Comparison of ENCODE assay signal across 9 cellular contexts in the genomic region with DNA sequence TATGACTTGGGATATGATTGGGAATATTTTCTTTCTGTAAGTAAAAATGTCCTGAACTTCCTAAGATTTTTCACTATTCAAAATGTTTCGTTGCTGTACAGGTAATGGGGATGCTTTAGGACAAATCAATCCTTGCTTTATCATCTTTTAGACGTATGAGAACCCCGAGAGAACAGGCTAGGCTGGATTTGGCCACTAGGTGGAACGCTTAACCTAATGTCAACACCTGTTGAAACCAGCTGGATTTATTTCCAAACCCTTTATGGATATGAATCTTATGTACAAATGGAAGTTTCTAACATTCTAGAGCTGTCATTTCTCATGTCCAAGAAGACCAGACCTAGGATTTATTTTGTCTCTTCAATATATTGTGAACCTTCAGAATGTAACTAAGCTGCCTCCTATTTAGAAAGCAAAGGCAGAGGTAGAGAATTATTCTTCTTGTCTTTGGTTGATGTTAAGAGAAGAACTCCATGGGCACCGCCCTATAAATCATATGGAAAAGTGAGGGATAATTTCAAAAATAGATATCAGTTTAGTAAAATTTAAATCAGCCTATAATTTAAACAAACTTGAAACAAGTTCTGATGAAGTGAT.
DNase-seq lines count a peak whose midpoint lies in the region; ATAC-seq and TF ChIP-seq lines count a peak whose summit lies in the region.
"Had no signal": no experiment of that assay in that cellular context is flagged by ENCODE, and none has a peak within 500 bp of the region (broad histone marks: within the 10 kb centered on the region; RNA-seq: fewer than 3 reads in every experiment).

No MANE protein-coding gene starts in this region.

- TF ChIP-seq CTCF in 22Rv1 (IDR thresholded peaks at IDR 0.05) (peak; percentile 81), GM12864 (IDR thresholded peaks at IDR 0.05; ENCODE audit: low read depth, low read length, missing control alignments) (peak; percentile 74), lower leg skin (IDR thresholded peaks at IDR 0.05) (no peak)

- H3K4me3 Mint-ChIP-seq in activated CD8-positive, alpha-beta T cell treated with anti-CD3 and anti-CD28 coated beads, Interleukin-2, amount 10 ng/mL, durations not matched to agents 7 days and 5 days = no peak overlapping the region
- H3K4me3 Mint-ChIP-seq: dendritic cell treated with granulocyte-macrophage colony-stimulating factor and Interleukin-4, amounts not matched to agents 40 ng/mL and 50 ng/mL, for 4 days had no signal

- H3K27ac Mint-ChIP-seq in activated CD8-positive, alpha-beta T cell treated with anti-CD3 and anti-CD28 coated beads, Interleukin-2, amount 10 ng/mL, durations not matched to agents 7 days and 5 days = no peak overlapping the region
- H3K27ac Mint-ChIP-seq: dendritic cell treated with granulocyte-macrophage colony-stimulating factor and Interleukin-4, amounts not matched to agents 40 ng/mL and 50 ng/mL, for 4 days had no signal

- peaks cover 39% of the 10 kb centered on the region for H3K27me3 Mint-ChIP-seq in activated CD8-positive, alpha-beta T cell treated with anti-CD3 and anti-CD28 coated beads, Interleukin-2, amount 10 ng/mL, durations not matched to agents 7 days and 5 days (ENCODE audit: low read depth)

- 18 to 19% methylated on average over 5 of the region's 5 CpGs for WGBS in lower leg skin, 2 donors

- POLR2A ChIA-PET in activated CD8-positive, alpha-beta T cell treated with anti-CD3 and anti-CD28 coated beads, Interleukin-2, amount 10 ng/mL, durations not matched to agents 7 days and 5 days (lab: Charles Lee) = interaction anchor here (1.2 kb wide), 1 partner anchor 92 kb away, joined by 5 read pairs; no protein-coding TSS in a partner anchor

- CTCF ChIA-PET in activated CD8-positive, alpha-beta T cell treated with anti-CD3 and anti-CD28 coated beads, Interleukin-2, amount 10 ng/mL, durations not matched to agents 7 days and 5 days (lab: Charles Lee) = interaction anchor here (0.8 to 3.1 kb wide), 15 partner anchors 9 to 560 kb away, joined by 3 to 11 read pairs (median 4); no protein-coding TSS in a partner anchor

- DNase-seq in GM12864 (ENCODE audit: low read depth) (no peak), NCI-H187 (lab: John Stamatoyannopoulos, UW) (peak; percentile 2 to 23), kidney tubule cell (ENCODE audit: low spot score) (peak; percentile 70), DMS79 (lab: John Stamatoyannopoulos, UW) (no peak), lower leg skin (ENCODE audit: low spot score in 2 of 2) (no peak)
- peak; percentile 25 for DNase-seq in activated CD8-positive, alpha-beta T cell treated with anti-CD3 and anti-CD28 coated beads, Interleukin-2, amount 10 ng/mL, durations not matched to agents 7 days and 5 days

- H3K27ac ChIP-seq in 22Rv1 = no peak overlapping the region

- ATAC-seq in HG02678 (IDR thresholded peaks at IDR 0.05; ENCODE audit: unreplicated experiment) = peak; percentile 70
- peak; percentile 51 for ATAC-seq in activated CD8-positive, alpha-beta T cell treated with anti-CD3 and anti-CD28 coated beads, Interleukin-2, amount 10 ng/mL, durations not matched to agents 7 days and 5 days

- H3K4me3 ChIP-seq in GM12864 (ENCODE audit: low read depth, low read length) (no peak overlapping the region), lower leg skin (ENCODE audit: low read depth, poor library complexity, severe bottlenecking) (no peak overlapping the region)

- no peaks in the 10 kb centered on the region for H3K4me1 Mint-ChIP-seq in activated CD8-positive, alpha-beta T cell treated with anti-CD3 and anti-CD28 coated beads, Interleukin-2, amount 10 ng/mL, durations not matched to agents 7 days and 5 days (ENCODE audit: low read depth)

- H3K9me3 Mint-ChIP-seq in activated CD8-positive, alpha-beta T cell treated with anti-CD3 and anti-CD28 coated beads, Interleukin-2, amount 10 ng/mL, durations not matched to agents 7 days and 5 days (ENCODE audit: insufficient read depth) = no peaks in the 10 kb centered on the region
- H3K9me3 Mint-ChIP-seq: dendritic cell treated with granulocyte-macrophage colony-stimulating factor and Interleukin-4, amounts not matched to agents 40 ng/mL and 50 ng/mL, for 4 days had no signal

- intact Hi-C loops in lower leg skin (cut with DNase I; ENCODE audit: low total_unique reads) = no loop called here

- no peak for TF ChIP-seq POLR2A in lower leg skin (IDR thresholded peaks at IDR 0.05)

- no peaks in the 10 kb centered on the region for H3K36me3 Mint-ChIP-seq in activated CD8-positive, alpha-beta T cell treated with anti-CD3 and anti-CD28 coated beads, Interleukin-2, amount 10 ng/mL, durations not matched to agents 7 days and 5 days (ENCODE audit: low read depth)

Comparison
In these comparisons a context has a peak if more than half of its experiments do, and no peak if none do; other contexts are left out.
1. CTCF ChIP-seq: peak in 22Rv1 (single experiment) and GM12864 (single experiment); none in lower leg skin (0 of 3).
2. DNase-seq: peak in NCI-H187 (2 of 2), activated CD8-positive, alpha-beta T cell treated with anti-CD3 and anti-CD28 coated beads, Interleukin-2, amount 10 ng/mL, durations not matched to agents 7 days and 5 days (single experiment) and kidney tubule cell (single experiment); none in GM12864 (single experiment), DMS79 (single experiment) and lower leg skin (0 of 2).